7 cellular contexts compared by ENCODE assay signal in the genomic region with DNA sequence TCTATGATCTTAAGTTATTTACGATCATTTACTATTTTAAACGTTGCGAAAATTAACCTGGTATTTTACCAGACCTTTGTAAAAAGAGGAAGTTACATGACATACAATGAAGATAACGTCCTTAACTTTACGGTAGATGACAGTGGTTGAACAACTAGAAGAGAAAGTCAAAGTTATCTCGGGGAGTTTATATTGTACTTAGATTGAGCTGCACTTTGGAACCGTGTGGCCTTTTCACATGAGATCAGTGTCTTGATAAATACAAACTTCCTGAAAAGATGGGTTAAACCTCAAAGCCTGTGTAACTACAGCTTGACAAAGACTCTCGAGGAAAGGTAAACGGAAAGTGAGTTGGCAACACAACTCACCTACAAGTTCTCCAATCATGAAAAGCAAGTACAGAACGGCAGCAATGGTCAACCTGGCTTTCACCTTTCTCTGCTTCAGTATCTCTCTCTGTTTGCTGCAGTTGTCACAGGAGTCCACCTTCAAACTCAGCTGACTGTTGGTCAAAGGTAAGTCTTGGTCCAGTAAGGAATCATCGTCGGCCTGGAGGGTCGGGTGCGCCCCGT. TPM values are rescaled to one million over a fixed set of nuclear protein-coding genes. Genes with fewer than 3 reads are reported as not detected.
A peak's percentile ranks its signal among the peaks of the same experiment; 100 is the strongest.
DNase-seq lines count a peak whose midpoint lies in the region; ATAC-seq and TF ChIP-seq lines count a peak whose summit lies in the region.

No MANE protein-coding gene starts in this region.

- H3K27me3 ChIP-seq in esophagus squamous epithelium = no peaks in the 10 kb centered on the region
- H3K27me3 ChIP-seq in neutrophil = peaks cover 95% of the 10 kb centered on the region

- H3K36me3 ChIP-seq in esophagus squamous epithelium = peaks cover 0 to 10% (median 0%) of the 10 kb centered on the region in 3 donors
- no peaks in the 10 kb centered on the region for H3K36me3 ChIP-seq in neutrophil

- peaks cover 4% of the 10 kb centered on the region for H3K36me3 Mint-ChIP-seq in T-helper 1 cell treated with Interleukin-12 subunit alpha and Interleukin-12 subunit beta and Interleukin-4 antibody, amounts not matched to agents 30 μg/mL and 1 μg/mL, for 36 hours (ENCODE audit: low read depth)

- H3K9me3 Mint-ChIP-seq in T-helper 1 cell treated with Interleukin-12 subunit alpha and Interleukin-12 subunit beta and Interleukin-4 antibody, amounts not matched to agents 30 μg/mL and 1 μg/mL, for 36 hours = no peaks in the 10 kb centered on the region

- H3K9me3 ChIP-seq in esophagus squamous epithelium = no peaks in the 10 kb centered on the region
- H3K9me3 ChIP-seq in neutrophil = no peaks in the 10 kb centered on the region

- peaks cover 36% of the 10 kb centered on the region for H3K27me3 Mint-ChIP-seq in T-helper 1 cell treated with Interleukin-12 subunit alpha and Interleukin-12 subunit beta and Interleukin-4 antibody, amounts not matched to agents 30 μg/mL and 1 μg/mL, for 36 hours (ENCODE audit: low read depth)

- ATAC-seq in GM18502 (IDR thresholded peaks at IDR 0.05; ENCODE audit: poor library complexity, unreplicated experiment) (peak; percentile 27), HG02885 (IDR thresholded peaks at IDR 0.05; ENCODE audit: poor library complexity, unreplicated experiment) (peak; percentile 15)

- TF ChIP-seq CTCF in esophagus squamous epithelium (IDR thresholded peaks at IDR 0.05) (no peak), neutrophil (IDR thresholded peaks at IDR 0.05) (no peak)

- 6 to 12% methylated on average over 14 to 15 of the region's 15 CpGs for WGBS in esophagus squamous epithelium, 2 donors

- no peak for DNase-seq in esophagus squamous epithelium (lab: John Stamatoyannopoulos, UW)
- no peak for DNase-seq in NCI-H446 (lab: John Stamatoyannopoulos, UW)
- no peak for DNase-seq in inferior parietal cortex (ENCODE audit: extremely low spot score)

- no peak for TF ChIP-seq POLR2A in esophagus squamous epithelium (IDR thresholded peaks at IDR 0.05)

- peak overlapping the region; percentile 93 for H3K4me3 Mint-ChIP-seq in T-helper 1 cell treated with Interleukin-12 subunit alpha and Interleukin-12 subunit beta and Interleukin-4 antibody, amounts not matched to agents 30 μg/mL and 1 μg/mL, for 36 hours

- H3K4me1 ChIP-seq in esophagus squamous epithelium = peaks cover 8 to 40% (median 13%) of the 10 kb centered on the region in 3 donors
- H3K4me1 ChIP-seq in neutrophil (ENCODE audit: control insufficient read depth in 1 of 2, insufficient read depth in 1 of 2, low read depth in 1 of 2, low read length in 1 of 2) = peaks cover 9 to 18% of the 10 kb centered on the region in 2 experiments

- peak overlapping the region; percentile 81 for H3K27ac Mint-ChIP-seq in T-helper 1 cell treated with Interleukin-12 subunit alpha and Interleukin-12 subunit beta and Interleukin-4 antibody, amounts not matched to agents 30 μg/mL and 1 μg/mL, for 36 hours

- H3K27ac ChIP-seq in esophagus squamous epithelium (peak overlapping the region; percentile 89 to 94 (median 90)), neutrophil (no peak overlapping the region)

- peak overlapping the region; percentile 78 to 91 (median 88) for H3K4me3 ChIP-seq in esophagus squamous epithelium
- peak overlapping the region; percentile 47 to 62 for H3K4me3 ChIP-seq in neutrophil (ENCODE audit: low read depth in 1 of 2, low read length in 1 of 2)

- intact Hi-C loops in esophagus squamous epithelium (cut with DNase I) = no loop called here

- peaks cover 21% of the 10 kb centered on the region for H3K4me1 Mint-ChIP-seq in T-helper 1 cell treated with Interleukin-12 subunit alpha and Interleukin-12 subunit beta and Interleukin-4 antibody, amounts not matched to agents 30 μg/mL and 1 μg/mL, for 36 hours (ENCODE audit: low read depth)

RNA-seq across cellular contexts. Expression of gene SLC30A4, which starts 0.9 kb away (rescaled TPM):
- total RNA-seq in esophagus squamous epithelium = 1 to 10 TPM; 6.3 to 8.8 (median 7.4) TPM
